ENCODE assay signal across 12 cellular contexts in the genomic region with DNA sequence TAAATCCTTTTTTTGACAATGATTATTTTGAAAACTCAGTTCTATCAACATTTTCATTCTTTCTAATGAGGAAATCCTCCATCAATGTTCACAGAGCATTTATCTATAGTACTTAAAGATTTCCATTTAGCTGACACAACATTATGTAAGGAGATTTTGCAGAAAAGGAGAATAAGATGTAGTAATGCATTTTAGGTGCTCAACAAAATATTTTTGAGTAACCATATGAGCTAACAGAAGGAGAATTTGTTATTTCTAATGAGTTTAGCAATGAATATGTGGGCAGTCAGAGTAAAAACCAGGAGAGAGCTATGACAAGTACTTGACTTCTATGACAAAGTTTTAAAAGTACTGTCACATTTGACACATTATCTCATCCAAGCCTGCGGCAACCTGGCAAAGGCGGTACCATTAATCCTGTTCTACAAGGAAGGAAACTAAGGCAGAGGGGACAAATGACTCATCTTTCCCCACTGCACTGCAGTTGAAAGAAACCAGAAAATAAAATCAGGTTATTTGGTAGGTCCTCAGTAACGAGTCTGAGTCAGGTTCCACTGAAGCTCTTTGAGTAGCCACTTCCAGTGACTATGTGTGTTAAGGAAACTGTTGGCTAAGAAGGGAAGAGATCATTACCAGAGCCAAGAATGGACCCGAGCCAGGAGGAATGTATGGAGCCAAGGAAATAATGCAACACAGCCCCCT.
A peak's percentile ranks its signal among the peaks of the same experiment; 100 is the strongest.
DNase-seq lines count a peak whose midpoint lies in the region; ATAC-seq, FAIRE-seq and TF ChIP-seq lines count a peak whose summit lies in the region.
"Had no signal": no experiment of that assay in that cellular context is flagged by ENCODE, and none has a peak within 500 bp of the region (broad histone marks: within the 10 kb centered on the region; RNA-seq: fewer than 3 reads in every experiment).

No MANE protein-coding gene starts in this region.

- H3K9ac ChIP-seq in K562 (ENCODE audit: insufficient read depth in 1 of 2, low read depth in 2 of 2, low read length in 2 of 2), result no peak overlapping the region

- H3K36me3 ChIP-seq in MG63 (peaks cover 17% of the 10 kb centered on the region), K562 (ENCODE audit: control insufficient read depth, insufficient read depth, low read length) (no peaks in the 10 kb centered on the region), mesodermal cell (ENCODE audit: control insufficient read depth, insufficient read depth, low read length) (peaks cover 13% of the 10 kb centered on the region)
- H3K36me3 ChIP-seq: colonic mucosa had no signal

- TF ChIP-seq RAD21 in K562 (CRISPR knock-in tag; conservative IDR thresholded peaks at IDR 0.05 in 1 of 2, IDR thresholded peaks at IDR 0.05 in 1 of 2), result no peak

- H3K27me3 ChIP-seq in MG63, result no peaks in the 10 kb centered on the region
- no peaks in the 10 kb centered on the region for H3K27me3 ChIP-seq in K562 (ENCODE audit: control insufficient read depth in 2 of 2, insufficient read depth in 2 of 2, low read length in 2 of 2)
- H3K27me3 ChIP-seq: colonic mucosa had no signal

- H3K9me3 ChIP-seq in MG63 (no peaks in the 10 kb centered on the region), K562 (replicated peaks; ENCODE audit: control insufficient read depth, insufficient read depth, low read depth, low read length) (no peaks in the 10 kb centered on the region), mesodermal cell (ENCODE audit: control insufficient read depth, low read length) (no peaks in the 10 kb centered on the region)
- H3K9me3 ChIP-seq: colonic mucosa had no signal

- no peak for TF ChIP-seq CTCF in K562 (IDR thresholded peaks at IDR 0.05 in 2 of 3, conservative IDR thresholded peaks at IDR 0.05 in 1 of 3; ENCODE audit: insufficient read depth in 2 of 3, low read depth in 1 of 3, low read length in 3 of 3)

- ATAC-seq in K562 (no peak), GM18873 (IDR thresholded peaks at IDR 0.05; ENCODE audit: low FRiP score, unreplicated experiment) (no peak), HG03039 (IDR thresholded peaks at IDR 0.05; ENCODE audit: unreplicated experiment) (no peak), HG02623 (IDR thresholded peaks at IDR 0.05; ENCODE audit: unreplicated experiment) (no peak)

- intact Hi-C loops in K562 (cut with micrococcal nuclease), result loop anchor here (10.0 kb wide), 1 partner anchor 641 kb away; no protein-coding TSS in a partner anchor

- DNase-seq in AG20443 (ENCODE audit: low spot score) (peak; percentile 24), MG63 (peak; percentile 77), K562 (ENCODE audit: extremely low read depth in 1 of 4, low spot score in 3 of 4) (no peak), HK-2 (ENCODE audit: unreplicated experiment) (no peak)
- DNase-seq: colonic mucosa, COR-L47, islet precursor cell, posterior cingulate gyrus had no signal

- H3K9me1 ChIP-seq in K562 (ENCODE audit: control insufficient read depth, insufficient read depth, low read length), result no peaks in the 10 kb centered on the region

- no peak overlapping the region for H3K4me3 ChIP-seq in MG63
- no peak overlapping the region for H3K4me3 ChIP-seq in K562
- H3K4me3 ChIP-seq in mesodermal cell (ENCODE audit: extremely low read depth, insufficient read depth, low read length, poor library complexity, severe bottlenecking), result no peak overlapping the region
- H3K4me3 ChIP-seq: colonic mucosa had no signal

- H4K20me1 ChIP-seq in K562 (replicated peaks; ENCODE audit: control insufficient read depth, insufficient read depth, low read length), result no peaks in the 10 kb centered on the region

- no peak for TF ChIP-seq EP300 in K562 (IDR thresholded peaks at IDR 0.05; ENCODE audit: low read length)

- H2AFZ ChIP-seq in K562 (ENCODE audit: low read depth, low read length), result no peak overlapping the region

- H3K4me1 ChIP-seq in K562 (replicated peaks in 1 of 2; ENCODE audit: control insufficient read depth in 2 of 2, insufficient read depth in 2 of 2, low read length in 2 of 2) (no peaks in the 10 kb centered on the region), mesodermal cell (ENCODE audit: control insufficient read depth, insufficient read depth, low read length, poor library complexity, severe bottlenecking) (peaks cover 39% of the 10 kb centered on the region)
- H3K4me1 ChIP-seq: colonic mucosa had no signal

- FAIRE-seq in K562 (lab: Jason Lieb, UNC), result no peak

- H3K79me2 ChIP-seq in K562 (ENCODE audit: control insufficient read depth, insufficient read depth, low read length), result no peaks in the 10 kb centered on the region

- no peak for TF ChIP-seq POLR2A in K562 (conservative IDR thresholded peaks at IDR 0.05)

- POLR2A ChIA-PET in K562 (lab: Yijun Ruan, JAX), result no interaction called here

- in situ Hi-C loops in K562 (cut with MboI), result no loop called here

- no peak overlapping the region for H3K27ac ChIP-seq in K562 (ENCODE audit: extremely low read depth, low read depth, low read length)
- H3K27ac ChIP-seq in mesodermal cell (ENCODE audit: low read depth, low read length, severe bottlenecking), result peak overlapping the region; percentile 3
- H3K27ac ChIP-seq: colonic mucosa had no signal

- WGBS in K562 (ENCODE audit: insufficient coverage, low coverage, missing lambda C conversion rate), result 7% methylated on average over 4 of the region's 4 CpGs
- 71 to 80% methylated on average over 1 to 2 of the region's 4 CpGs for WGBS in mesodermal cell (ENCODE audit: insufficient coverage in 2 of 2), 2 experiments

- H3K4me2 ChIP-seq in K562 (ENCODE audit: insufficient read depth, low read length), result no peak overlapping the region

- CTCF ChIA-PET in K562 (lab: Yijun Ruan, JAX; ENCODE audit: low intra/inter-chr PET ratio), result no interaction called here

- BruUV-seq in K562 (replicated peaks; lab: Mats Ljungman, UMichigan), result no TSS peak

TF ChIP-seq in K562, 482 proteins besides CTCF, POLR2A, EP300 and RAD21:
- TF ChIP-seq ZNF316 (IDR thresholded peaks at IDR 0.05) (peak; percentile 53), PHF21A (IDR thresholded peaks at IDR 0.05; ENCODE audit: borderline replicate concordance, low read depth) (no peak)

Comparison
In these comparisons a context has a peak if more than half of its experiments do, and no peak if none do; other contexts are left out.
1. DNase-seq: peak in AG20443 (single experiment) and MG63 (single experiment); none in K562 (0 of 4) and HK-2 (single experiment).